ENCODE assay signal across 25 cellular contexts in the genomic region with DNA sequence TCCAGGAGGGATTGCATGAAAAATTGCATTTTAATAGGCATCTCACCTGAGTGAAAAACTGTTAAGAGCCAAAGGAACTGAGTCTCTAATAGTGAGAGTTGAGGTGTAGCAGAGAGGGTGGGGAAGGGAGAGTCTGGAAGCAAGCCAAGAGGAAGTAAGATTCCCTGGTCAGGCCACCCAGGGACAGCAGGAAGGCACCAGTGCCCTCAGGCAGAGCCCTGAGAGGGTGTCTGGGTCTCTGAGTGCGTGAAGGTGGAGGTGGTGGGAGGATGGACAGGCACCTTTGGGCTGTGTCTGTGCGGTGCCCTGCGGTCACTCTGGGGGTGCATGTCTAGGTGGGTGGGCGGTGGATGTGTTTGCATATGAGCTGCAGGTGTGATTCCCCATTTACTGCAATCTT.
DNase-seq lines count a peak whose midpoint lies in the region; ATAC-seq and TF ChIP-seq lines count a peak whose summit lies in the region.
"Had no signal": no experiment of that assay in that cellular context is flagged by ENCODE, and none has a peak within 500 bp of the region (broad histone marks: within the 10 kb centered on the region; RNA-seq: fewer than 3 reads in every experiment).

No MANE protein-coding gene starts in this region.

- H3K27ac Mint-ChIP-seq in nephron: peak overlapping the region; percentile 13 to 44 (median 30)
- H3K27ac Mint-ChIP-seq: memory B cell; naive thymus-derived CD8-positive, alpha-beta T cell; T-helper 1 cell treated with Interleukin-12 subunit alpha and Interleukin-12 subunit beta and Interleukin-4 antibody, amounts not matched to agents 30 μg/mL and 1 μg/mL, for 36 hours had no signal

- no peaks in the 10 kb centered on the region for H3K27me3 ChIP-seq in tibial artery
- H3K27me3 ChIP-seq: cardiac muscle cell, uterus had no signal

- no peaks in the 10 kb centered on the region for H3K9me3 ChIP-seq in tibial artery
- H3K9me3 ChIP-seq: uterus had no signal

- no peak overlapping the region for H3K4me3 ChIP-seq in tibial artery
- H3K4me3 ChIP-seq: cardiac muscle cell, uterus had no signal

- intact Hi-C loops in tibial artery (cut with DNase I; ENCODE audit: low total_unique reads): no loop called here

- H3K27me3 Mint-ChIP-seq in nephron (ENCODE audit: low read depth): no peaks in the 10 kb centered on the region

- DNase-seq in NCI-H1417 (lab: John Stamatoyannopoulos, UW) (peak; percentile 7 to 64 (median 56)), NCI-H1417 treated with DMSO at 0.1 percent for 48 hours (lab: John Stamatoyannopoulos, UW) (no peak), DMS153 (lab: John Stamatoyannopoulos, UW) (peak; percentile 71), OCI-M1 (lab: John Stamatoyannopoulos, UW) (peak; percentile 1), tibial artery (no peak), amygdala (lab: John Stamatoyannopoulos, UW) (no peak)
- DNase-seq: 8988T; activated CD4-positive, alpha-beta T cell treated with anti-CD3 and anti-CD28 coated beads, Interleukin-2, amount 50 U/mL, for 4 hours; C1 segment of cervical spinal cord; dermis blood vessel endothelial cell; DMS 273 treated with DMSO at 0.1 percent for 48 hours; hippocampal formation; IMR-90; naive thymus-derived CD8-positive, alpha-beta T cell; NCI-H2227 treated with DMSO at 0.1 percent for 48 hours; stimulated activated CD4-positive, alpha-beta T cell treated with anti-CD3 and anti-CD28 coated beads, Interleukin-4, amount 100 ng/mL, for 24 hours; uterus had no signal

- H3K27ac ChIP-seq in tibial artery: no peak overlapping the region
- H3K27ac ChIP-seq: cardiac muscle cell, HL-60, uterus, VCaP had no signal

- H3K4me3 Mint-ChIP-seq in nephron: no peak overlapping the region
- H3K4me3 Mint-ChIP-seq: memory B cell; naive thymus-derived CD8-positive, alpha-beta T cell; T-helper 1 cell treated with Interleukin-12 subunit alpha and Interleukin-12 subunit beta and Interleukin-4 antibody, amounts not matched to agents 30 μg/mL and 1 μg/mL, for 36 hours had no signal

- TF ChIP-seq CTCF in nephron (IDR thresholded peaks at IDR 0.05; ENCODE audit: unreplicated experiment in 3 of 3) (no peak), tibial artery (IDR thresholded peaks at IDR 0.05) (no peak)

- no peak for ATAC-seq in GM18870 (IDR thresholded peaks at IDR 0.05; ENCODE audit: unreplicated experiment)
- ATAC-seq: HCT116; naive thymus-derived CD8-positive, alpha-beta T cell had no signal

- H3K4me1 ChIP-seq in tibial artery: peaks cover 0 to 64% (median 23%) of the 10 kb centered on the region in 4 donors

- H3K4me1 Mint-ChIP-seq in nephron: peaks cover 54% of the 10 kb centered on the region
- H3K4me1 Mint-ChIP-seq: memory B cell; naive thymus-derived CD8-positive, alpha-beta T cell had no signal

- H3K36me3 Mint-ChIP-seq in nephron (ENCODE audit: low read depth): peaks cover 8% of the 10 kb centered on the region
- H3K36me3 Mint-ChIP-seq: memory B cell; naive thymus-derived CD8-positive, alpha-beta T cell had no signal

- H3K36me3 ChIP-seq in tibial artery: no peaks in the 10 kb centered on the region
- H3K36me3 ChIP-seq: cardiac muscle cell, uterus had no signal

- H3K9me3 Mint-ChIP-seq in nephron: peaks cover 7% of the 10 kb centered on the region
- H3K9me3 Mint-ChIP-seq: T-helper 1 cell treated with Interleukin-12 subunit alpha and Interleukin-12 subunit beta and Interleukin-4 antibody, amounts not matched to agents 30 μg/mL and 1 μg/mL, for 36 hours had no signal

Comparison
In these comparisons a context has a peak if more than half of its experiments do, and no peak if none do; other contexts are left out.
1. DNase-seq: peak in NCI-H1417 (3 of 3), DMS153 (single experiment) and OCI-M1 (single experiment); none in NCI-H1417 treated with DMSO at 0.1 percent for 48 hours (single experiment), tibial artery (0 of 2) and amygdala (0 of 56).